In genomic region chr3:188421836-188422540, GRCh38 we compare ENCODE assay signal across 8 cellular contexts.
A peak's percentile ranks its signal among the peaks of the same experiment; 100 is the strongest.
DNase-seq lines count a peak whose midpoint lies in the region; ATAC-seq and TF ChIP-seq lines count a peak whose summit lies in the region.

No MANE protein-coding gene starts in this region.

- in situ Hi-C loops in G401 (cut with HindIII; ENCODE audit: low sequenced_read_pairs) = no loop called here

- no peak for TF ChIP-seq CTCF in natural killer cell (IDR thresholded peaks at IDR 0.05)

- H3K27me3 Mint-ChIP-seq in natural killer cell (ENCODE audit: low read depth in 2 of 2) = no peaks in the 10 kb centered on the region

- intact Hi-C loops in natural killer cell (cut with micrococcal nuclease) = no loop called here

- H3K36me3 Mint-ChIP-seq in natural killer cell = peaks cover 5% of the 10 kb centered on the region

- H3K4me1 Mint-ChIP-seq in natural killer cell = peaks cover 62 to 63% of the 10 kb centered on the region in 2 donors

- peaks cover 2 to 4% of the 10 kb centered on the region in 2 donors for H3K9me3 Mint-ChIP-seq in natural killer cell

- ATAC-seq in GM19035 (IDR thresholded peaks at IDR 0.05; ENCODE audit: unreplicated experiment) = peak; percentile 100
- ATAC-seq in HG02970 (IDR thresholded peaks at IDR 0.05; ENCODE audit: low FRiP score, unreplicated experiment) = peak; percentile 98
- peak; percentile 54 to 80 (median 73) for ATAC-seq in natural killer cell

- peak overlapping the region; percentile 18 for H3K4me3 Mint-ChIP-seq in natural killer cell

- peak overlapping the region; percentile 68 to 80 for H3K27ac Mint-ChIP-seq in natural killer cell

- peak; percentile 68 for DNase-seq in RPMI8226
- DNase-seq in natural killer cell = no peak
- no peak for DNase-seq in NCI-H748 (lab: John Stamatoyannopoulos, UW; ENCODE audit: unreplicated experiment)
- DNase-seq in DMS114 treated with DMSO at 0.1 percent for 48 hours (lab: John Stamatoyannopoulos, UW; ENCODE audit: unreplicated experiment) = no peak
- DNase-seq in NCI-H345 treated with DMSO at 0.1 percent for 48 hours (lab: John Stamatoyannopoulos, UW; ENCODE audit: unreplicated experiment) = no peak
- DNase-seq in G401 (ENCODE audit: low spot score) = no peak
